Comparison of ENCODE assay signal across 8 cellular contexts in the genomic region with DNA sequence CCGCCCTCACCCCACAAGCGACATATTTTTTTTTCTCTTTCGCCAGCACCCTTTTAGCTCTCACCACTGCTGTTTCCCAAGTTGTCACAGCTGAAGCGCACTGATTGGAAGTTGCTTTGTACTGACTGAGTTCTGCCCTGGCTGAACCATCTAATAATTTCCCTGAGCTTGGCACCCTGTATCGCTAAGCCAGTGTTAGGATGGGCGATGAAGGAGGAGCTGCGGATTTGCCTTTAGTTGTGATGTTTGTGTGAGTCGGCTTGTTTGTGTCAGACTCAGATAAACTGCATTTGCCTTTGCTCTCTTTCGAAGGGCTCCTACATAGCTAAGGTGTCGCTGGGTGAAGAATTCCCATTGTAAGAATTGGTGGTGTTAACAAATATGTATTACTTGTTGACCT. TPM values are rescaled to one million over a fixed set of nuclear protein-coding genes. Genes with fewer than 3 reads are reported as not detected.
DNase-seq lines count a peak whose midpoint lies in the region; ATAC-seq and TF ChIP-seq lines count a peak whose summit lies in the region.

No MANE protein-coding gene starts in this region.

- peak overlapping the region; percentile 50 to 91 (median 88) for H3K4me3 Mint-ChIP-seq in IgD-negative memory B cell
- H3K4me3 Mint-ChIP-seq in natural killer cell, result peak overlapping the region; percentile 96

- H3K9me3 Mint-ChIP-seq in IgD-negative memory B cell, result no peaks in the 10 kb centered on the region
- H3K9me3 Mint-ChIP-seq in natural killer cell, result no peaks in the 10 kb centered on the region

- no peak for TF ChIP-seq POLR2A in testis (IDR thresholded peaks at IDR 0.05)

- H3K9me3 ChIP-seq in duodenal mucosa (ENCODE audit: control insufficient read depth in 1 of 2, low read length in 2 of 2) (no peaks in the 10 kb centered on the region), testis (no peaks in the 10 kb centered on the region)

- peaks cover 0 to 15% (median 0%) of the 10 kb centered on the region in 3 donors for H3K4me1 Mint-ChIP-seq in IgD-negative memory B cell
- H3K4me1 Mint-ChIP-seq in natural killer cell, result peaks cover 60 to 64% of the 10 kb centered on the region in 2 donors

- peak overlapping the region in 1 of 3 donors; percentile 87 for H3K27ac Mint-ChIP-seq in IgD-negative memory B cell
- peak overlapping the region; percentile 64 to 96 for H3K27ac Mint-ChIP-seq in natural killer cell

- peak overlapping the region; percentile 60 to 73 for H3K9ac ChIP-seq in duodenal mucosa (ENCODE audit: low read depth in 1 of 2, low read length in 2 of 2)

- H3K27ac ChIP-seq in duodenal mucosa (ENCODE audit: low read depth, low read length), result no peak overlapping the region
- peak overlapping the region in 1 of 2 donors; percentile 45 for H3K27ac ChIP-seq in testis

- H3K4me1 ChIP-seq in duodenal mucosa (ENCODE audit: control insufficient read depth in 1 of 2, insufficient read depth in 2 of 2, low read length in 2 of 2), result peaks cover 24 to 28% of the 10 kb centered on the region in 2 donors
- H3K4me1 ChIP-seq in testis, result peaks cover 7% of the 10 kb centered on the region

- no peak for ATAC-seq in natural killer cell

- H3K36me3 Mint-ChIP-seq in IgD-negative memory B cell, result no peaks in the 10 kb centered on the region
- no peaks in the 10 kb centered on the region for H3K36me3 Mint-ChIP-seq in natural killer cell

- DNase-seq in AG20443 (ENCODE audit: low spot score) (peak; percentile 29), natural killer cell (no peak), NCI-H1105 treated with DMSO at 0.1 percent for 48 hours (lab: John Stamatoyannopoulos, UW) (no peak), SK-N-DZ (ENCODE audit: low spot score) (no peak), testis (no peak), NOMO-1 treated with DMSO at 0.1 percent for 48 hours (lab: John Stamatoyannopoulos, UW; ENCODE audit: unreplicated experiment) (no peak)

- H3K4me3 ChIP-seq in duodenal mucosa (ENCODE audit: low read depth in 1 of 2, low read length in 2 of 2), result peak overlapping the region; percentile 77
- H3K4me3 ChIP-seq in testis, result peak overlapping the region in 1 of 2 donors; percentile 70

- H3K27me3 Mint-ChIP-seq in IgD-negative memory B cell (peaks cover 2% of the 10 kb centered on the region), natural killer cell (ENCODE audit: low read depth in 2 of 2) (no peaks in the 10 kb centered on the region)

- intact Hi-C loops in natural killer cell (cut with micrococcal nuclease) (loop anchor here (2.0 to 5.0 kb wide), 2 partner anchors 117 to 130 kb away; no protein-coding TSS in a partner anchor), testis (cut with DNase I; ENCODE audit: low total_unique reads) (no loop called here)

- H3K36me3 ChIP-seq in duodenal mucosa (ENCODE audit: control insufficient read depth in 1 of 2, insufficient read depth in 2 of 2, low read length in 2 of 2) (peaks cover 0 to 10% of the 10 kb centered on the region in 2 donors), testis (ENCODE audit: low read depth, missing control alignments) (no peaks in the 10 kb centered on the region)

- no peaks in the 10 kb centered on the region for H3K27me3 ChIP-seq in duodenal mucosa (ENCODE audit: control insufficient read depth in 1 of 2, insufficient read depth in 2 of 2, low read length in 2 of 2)
- H3K27me3 ChIP-seq in testis, result no peaks in the 10 kb centered on the region

- 55 to 76% methylated on average over 10 of the region's 10 CpGs for WGBS in testis, 2 donors

- no peak for TF ChIP-seq CTCF in natural killer cell (IDR thresholded peaks at IDR 0.05)
- no peak for TF ChIP-seq CTCF in testis (IDR thresholded peaks at IDR 0.05)

RNA-seq across cellular contexts. Expression of gene ATXN7L1, which starts 1.3 kb away (rescaled TPM):
- polyA plus RNA-seq in IgD-negative memory B cell (17.8 TPM), testis (ENCODE audit: insufficient read depth, low read depth, low replicate concordance) (61.7 TPM)
- total RNA-seq in natural killer cell (10 to 100 TPM; 37.5 to 48.6 (median 47.9) TPM), testis (10 to 100 TPM; 35.7 to 35.9 TPM)
- polyA plus RNA-seq in SK-N-DZ (2014; cell fraction: cytosol; rRNA removed), result 1.9 and 3.1 TPM in 2 replicates
- polyA plus RNA-seq in SK-N-DZ (2014; cell fraction: nucleus; rRNA removed), result 0.91 and 2.3 TPM in 2 replicates
